In genomic region chr16:68528686-68529379, GRCh38 we compare ENCODE assay signal across 8 cellular contexts. TPM values are rescaled to one million over a fixed set of nuclear protein-coding genes. Genes with fewer than 3 reads are reported as not detected.
A peak's percentile ranks its signal among the peaks of the same experiment; 100 is the strongest.
DNase-seq lines count a peak whose midpoint lies in the region; ATAC-seq and TF ChIP-seq lines count a peak whose summit lies in the region.

No MANE protein-coding gene starts in this region.

- no peaks in the 10 kb centered on the region for H3K36me3 ChIP-seq in skeletal muscle tissue (ENCODE audit: control insufficient read depth in 3 of 3, insufficient read depth in 3 of 3, low read length in 3 of 3)

- DNase-seq in GM12864 (ENCODE audit: low read depth): peak; percentile 60
- peak; percentile 64 to 71 for DNase-seq in NCI-H2081 (lab: John Stamatoyannopoulos, UW)
- DNase-seq in T1000 (lab: John Stamatoyannopoulos, UW): peak; percentile 43
- DNase-seq in astrocyte of the cerebellum (ENCODE audit: low read depth): peak; percentile 55
- DNase-seq in hypothalamus (lab: John Stamatoyannopoulos, UW): peak; percentile 18 to 91 (median 71)

- H3K9me3 ChIP-seq in skeletal muscle tissue (ENCODE audit: control insufficient read depth in 3 of 3, low read length in 3 of 3): no peaks in the 10 kb centered on the region

- in situ Hi-C loops in astrocyte of the cerebellum (cut with HindIII; ENCODE audit: low sequenced_read_pairs): no loop called here

- ATAC-seq in HG02973 (IDR thresholded peaks at IDR 0.05; ENCODE audit: unreplicated experiment) (peak; percentile 62), GM18873 (IDR thresholded peaks at IDR 0.05; ENCODE audit: low FRiP score, unreplicated experiment) (no peak)

- H3K9ac ChIP-seq in skeletal muscle tissue (ENCODE audit: low read depth in 1 of 3, low read length in 3 of 3): peak overlapping the region in 1 of 3 donors; percentile 45

- no peak overlapping the region for H3K27ac ChIP-seq in skeletal muscle tissue (ENCODE audit: low read depth, low read length)

- H3K27me3 ChIP-seq in skeletal muscle tissue (ENCODE audit: control insufficient read depth in 3 of 3, insufficient read depth in 3 of 3, low read length in 3 of 3): no peaks in the 10 kb centered on the region

- H3K4me3 ChIP-seq in GM12864 (ENCODE audit: low read depth, low read length) (no peak overlapping the region), astrocyte of the cerebellum (ENCODE audit: low read depth, low read length) (no peak overlapping the region), skeletal muscle tissue (ENCODE audit: low read length in 3 of 3) (peak overlapping the region; percentile 22 to 70 (median 61))

- TF ChIP-seq CTCF in GM12864 (IDR thresholded peaks at IDR 0.05; ENCODE audit: low read depth, low read length, missing control alignments) (peak; percentile 93), astrocyte of the cerebellum (IDR thresholded peaks at IDR 0.05; ENCODE audit: low read depth, low read length, missing control alignments) (peak; percentile 62)

- peaks cover 14 to 22% (median 17%) of the 10 kb centered on the region in 3 donors for H3K4me1 ChIP-seq in skeletal muscle tissue (ENCODE audit: control insufficient read depth in 3 of 3, insufficient read depth in 3 of 3, low read length in 3 of 3)

RNA-seq across cellular contexts. Expression of gene ZFP90, which starts 10.3 kb away (rescaled TPM):
- total RNA-seq in skeletal muscle tissue: 19.3 TPM

Comparison
In these comparisons a context has a peak if more than half of its experiments do, and no peak if none do; other contexts are left out.
1. H3K4me3 ChIP-seq: peak in skeletal muscle tissue (3 of 3); none in GM12864 (single experiment) and astrocyte of the cerebellum (single experiment).
2. Peak in every context shown above with its lines, with median percentiles within 50 percentile points of each other: DNase-seq.